ENCODE assay signal across 8 cellular contexts in the genomic region with DNA sequence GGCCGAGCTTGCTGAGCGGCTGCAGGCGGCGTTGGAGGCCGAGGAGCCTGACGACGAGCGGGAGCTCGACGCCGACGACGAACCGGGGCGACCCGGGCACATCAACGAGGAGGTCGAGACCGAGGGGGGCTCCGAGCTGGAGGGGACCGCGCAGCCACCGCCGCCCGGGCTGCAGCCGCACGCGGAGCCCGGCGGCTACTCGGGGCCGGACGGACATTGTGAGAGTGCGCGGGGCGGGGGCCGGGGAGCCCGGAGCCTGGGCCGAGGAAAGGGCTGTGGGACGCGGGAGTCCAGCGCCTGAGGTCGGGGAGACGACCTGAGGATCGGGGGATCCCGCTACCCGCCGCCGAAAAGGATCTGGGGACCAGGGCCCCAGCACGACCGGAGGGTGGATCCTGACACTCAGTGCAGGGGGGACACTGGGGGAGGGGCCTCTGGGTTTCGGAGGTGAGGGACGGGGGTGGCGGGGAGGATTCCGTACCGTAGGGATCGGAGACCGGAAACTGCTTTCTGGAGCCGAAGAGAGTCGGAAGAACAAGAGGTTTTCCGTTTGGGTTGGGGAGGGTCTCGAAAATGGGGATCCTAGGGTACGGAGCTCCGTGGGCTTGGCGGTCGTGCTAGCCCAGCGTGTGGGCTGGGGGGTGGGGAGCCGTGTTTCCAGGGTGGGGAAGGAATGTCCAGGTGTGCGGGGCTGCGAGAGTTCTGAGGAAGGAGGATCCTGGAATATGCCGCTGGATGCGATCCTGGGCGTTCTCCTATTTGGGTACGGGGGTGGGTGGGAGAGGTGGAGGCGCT. TPM values are rescaled to one million over a fixed set of nuclear protein-coding genes. Genes with fewer than 3 reads are reported as not detected.
A peak's percentile ranks its signal among the peaks of the same experiment; 100 is the strongest.
DNase-seq lines count a peak whose midpoint lies in the region; ATAC-seq and TF ChIP-seq lines count a peak whose summit lies in the region.

No MANE protein-coding gene starts in this region.

- peak; percentile 64 for DNase-seq in NCI-H748 (lab: John Stamatoyannopoulos, UW; ENCODE audit: unreplicated experiment)
- peak; percentile 65 to 68 for DNase-seq in activated T-cell treated with anti-CD3 and anti-CD28 coated beads, Interleukin-2, amount 50 U/mL, for 72 hours
- peak; percentile 21 for DNase-seq in fibroblast of peridontal ligament (ENCODE audit: extremely low read depth)
- peak; percentile 54 for DNase-seq in neural progenitor cell (ENCODE audit: low spot score)
- DNase-seq in thoracic aorta (ENCODE audit: low spot score), result no peak

- H3K9ac ChIP-seq in neural progenitor cell, result peak overlapping the region; percentile 97

- H3K4me1 ChIP-seq in ACC112 (ENCODE audit: control insufficient read depth, insufficient read depth, low read length, unreplicated experiment) (peaks cover 15% of the 10 kb centered on the region), neural progenitor cell (peaks cover 16% of the 10 kb centered on the region), thoracic aorta (ENCODE audit: control insufficient read depth in 1 of 2, low read depth in 2 of 2) (peaks cover 18 to 32% of the 10 kb centered on the region in 2 donors)

- H3K4me3 ChIP-seq in ACC112 (ENCODE audit: low read depth, low read length) (peak overlapping the region; percentile 89), neural progenitor cell (peak overlapping the region; percentile 95), thoracic aorta (peak overlapping the region; percentile 95)

- peak overlapping the region; percentile 90 to 94 for H3K4me3 Mint-ChIP-seq in activated T-cell treated with anti-CD3 and anti-CD28 coated beads, Interleukin-2, amount 50 U/mL, for 72 hours
- H3K4me3 Mint-ChIP-seq in neural progenitor cell, result peak overlapping the region; percentile 99

- H3K27ac ChIP-seq in ACC112 (ENCODE audit: low read depth, low read length) (peak overlapping the region; percentile 88), neural progenitor cell (peak overlapping the region; percentile 96), thoracic aorta (peak overlapping the region; percentile 97 to 99)

- peak overlapping the region; percentile 96 for H3K27ac Mint-ChIP-seq in activated T-cell treated with anti-CD3 and anti-CD28 coated beads, Interleukin-2, amount 50 U/mL, for 72 hours
- peak overlapping the region; percentile 99 for H3K27ac Mint-ChIP-seq in neural progenitor cell

- peaks cover 45% of the 10 kb centered on the region for H3K4me1 Mint-ChIP-seq in activated T-cell treated with anti-CD3 and anti-CD28 coated beads, Interleukin-2, amount 50 U/mL, for 72 hours (ENCODE audit: low read depth)
- H3K4me1 Mint-ChIP-seq in neural progenitor cell, result peaks cover 22% of the 10 kb centered on the region

- H3K27me3 ChIP-seq in ACC112 (ENCODE audit: insufficient read depth, low read length) (no peaks in the 10 kb centered on the region), neural progenitor cell (no peaks in the 10 kb centered on the region), thoracic aorta (replicated peaks; ENCODE audit: insufficient read depth) (no peaks in the 10 kb centered on the region)

- peaks cover 37% of the 10 kb centered on the region for H4K20me1 ChIP-seq in neural progenitor cell (ENCODE audit: low read depth)

- in situ Hi-C loops in GM18951 (cut with MboI; ENCODE audit: low sequenced_read_pairs, unreplicated experiment), result no loop called here

- peaks cover 46% of the 10 kb centered on the region for H3K79me2 ChIP-seq in ACC112 (ENCODE audit: control insufficient read depth, insufficient read depth, low read length, unreplicated experiment)
- peaks cover 64% of the 10 kb centered on the region for H3K79me2 ChIP-seq in neural progenitor cell (ENCODE audit: low read depth)

- no peaks in the 10 kb centered on the region for H3K9me3 ChIP-seq in neural progenitor cell (ENCODE audit: low read depth)
- no peaks in the 10 kb centered on the region for H3K9me3 ChIP-seq in thoracic aorta

- H3K36me3 ChIP-seq in ACC112 (ENCODE audit: insufficient read depth, low read length) (peaks cover 8% of the 10 kb centered on the region; the same call in 1 of the 2 replicates), neural progenitor cell (peaks cover 16% of the 10 kb centered on the region), thoracic aorta (peaks cover 21% of the 10 kb centered on the region)

- H3K9me3 Mint-ChIP-seq in activated T-cell treated with anti-CD3 and anti-CD28 coated beads, Interleukin-2, amount 50 U/mL, for 72 hours, result no peaks in the 10 kb centered on the region
- no peaks in the 10 kb centered on the region for H3K9me3 Mint-ChIP-seq in neural progenitor cell

- H2AFZ ChIP-seq in ACC112 (ENCODE audit: low read length, unreplicated experiment) (no peak overlapping the region), neural progenitor cell (replicated peaks) (peak overlapping the region; percentile 18)

- peak; percentile 51 for TF ChIP-seq POLR2A in GM18951 (IDR thresholded peaks at IDR 0.05; ENCODE audit: extremely low read depth, insufficient read depth, insufficient read length)

- H3K27me3 Mint-ChIP-seq in activated T-cell treated with anti-CD3 and anti-CD28 coated beads, Interleukin-2, amount 50 U/mL, for 72 hours (ENCODE audit: low read depth), result no peaks in the 10 kb centered on the region
- H3K27me3 Mint-ChIP-seq in neural progenitor cell (ENCODE audit: insufficient read depth, low read depth), result peaks cover 8% of the 10 kb centered on the region

- ATAC-seq in activated T-cell treated with anti-CD3 and anti-CD28 coated beads, Interleukin-2, amount 50 U/mL, for 72 hours (replicated peaks in 1 of 2), result no peak
- no peak for ATAC-seq in thoracic aorta (ENCODE audit: insufficient number of reproducible peaks, low FRiP score, low read depth)
- no peak for ATAC-seq in GM21367 (IDR thresholded peaks at IDR 0.05; ENCODE audit: unreplicated experiment)

- peaks cover 22 to 26% of the 10 kb centered on the region in 2 donors for H3K36me3 Mint-ChIP-seq in activated T-cell treated with anti-CD3 and anti-CD28 coated beads, Interleukin-2, amount 50 U/mL, for 72 hours (ENCODE audit: insufficient read depth in 2 of 2)
- H3K36me3 Mint-ChIP-seq in neural progenitor cell, result peaks cover 6% of the 10 kb centered on the region

- TF ChIP-seq CTCF in neural progenitor cell (IDR thresholded peaks at IDR 0.05), result no peak
- TF ChIP-seq CTCF in thoracic aorta (IDR thresholded peaks at IDR 0.05), result no peak

- peaks cover 43% of the 10 kb centered on the region for H3F3A ChIP-seq in neural progenitor cell (ENCODE audit: low read depth)

- peak overlapping the region; percentile 92 for H3K4me2 ChIP-seq in neural progenitor cell

RNA-seq across cellular contexts. Expression of gene HNRNPUL1, which starts 0.6 kb away (rescaled TPM):
- 100 to 1,000 TPM; 276 to 351 TPM for total RNA-seq in activated T-cell treated with anti-CD3 and anti-CD28 coated beads, Interleukin-2, amount 50 U/mL, for 72 hours
- 126 and 188 TPM in 2 replicates for total RNA-seq in neural progenitor cell (ENCODE audit: low replicate concordance)
- 100 to 1,000 TPM; 142 to 147 TPM for total RNA-seq in thoracic aorta

RNA-seq across cellular contexts. Expression of gene CCDC97, which starts 45.2 kb away (rescaled TPM):
- 10 to 100 TPM; 28.8 to 33.4 TPM for total RNA-seq in activated T-cell treated with anti-CD3 and anti-CD28 coated beads, Interleukin-2, amount 50 U/mL, for 72 hours
- total RNA-seq in neural progenitor cell (ENCODE audit: low replicate concordance) (14.1 and 19.1 TPM in 2 replicates), thoracic aorta (10 to 100 TPM; 15.2 to 22.4 TPM)

RNA-seq across cellular contexts. Expression of gene AXL, which starts 45.8 kb away (rescaled TPM):
- total RNA-seq in activated T-cell treated with anti-CD3 and anti-CD28 coated beads, Interleukin-2, amount 50 U/mL, for 72 hours, result under 1 TPM; 0.17 to 0.44 TPM
- 24.7 and 45.6 TPM in 2 replicates for total RNA-seq in neural progenitor cell (ENCODE audit: low replicate concordance)
- total RNA-seq in thoracic aorta, result 100 to 1,000 TPM; 138 to 157 TPM

Comparison
In these comparisons a context has a peak if more than half of its experiments do, and no peak if none do; other contexts are left out.
1. RNA of gene AXL, which starts 45.8 kb away (total RNA-seq): 138 to 157 TPM in thoracic aorta and 24.7 to 45.6 TPM in neural progenitor cell; 0.17 to 0.44 TPM in activated T-cell treated with anti-CD3 and anti-CD28 coated beads, Interleukin-2, amount 50 U/mL, for 72 hours; every median in the first group is over 10 times any median in the second.
2. Peak in every context shown above with its lines, with median percentiles within 50 percentile points of each other: H3K27ac ChIP-seq and H3K4me3 ChIP-seq.